In the genomic region with DNA sequence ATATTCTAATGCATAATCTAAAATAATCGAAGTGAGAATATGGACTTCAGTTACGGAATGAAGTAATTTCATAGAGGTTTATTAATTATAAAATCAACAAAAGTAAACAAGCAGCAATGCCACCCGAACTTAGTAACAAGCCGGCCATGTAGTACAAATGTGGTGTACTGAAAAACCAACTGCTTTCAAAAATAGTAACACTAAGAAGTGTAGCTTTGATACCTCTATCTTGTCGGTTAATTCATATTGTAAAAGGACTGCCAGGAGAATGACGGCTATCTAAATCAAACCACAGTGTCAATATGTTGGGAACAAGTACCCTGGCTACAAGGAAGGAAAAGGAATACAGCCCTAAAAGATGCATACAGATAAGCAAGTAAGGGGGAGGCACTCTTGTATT, we compare ENCODE assay signal across 17 cellular contexts.
"Had no signal": no experiment of that assay in that cellular context is flagged by ENCODE, and none has a peak within 500 bp of the region (broad histone marks: within the 10 kb centered on the region; RNA-seq: fewer than 3 reads in every experiment).

No MANE protein-coding gene starts in this region.

- H3K9me3 ChIP-seq: body of pancreas, left lung, mucosa of descending colon, pancreas, SK-N-SH, upper lobe of right lung had no signal

- H3K27ac Mint-ChIP-seq: activated CD4-positive, alpha-beta T cell treated with anti-CD3 and anti-CD28 coated beads, Interleukin-2, amount 10 ng/mL, durations not matched to agents 24 days and 14 days; activated naive CD8-positive, alpha-beta T cell treated with anti-CD3 and anti-CD28 coated beads, Interleukin-2, amount 10 ng/mL, durations not matched to agents 7 days and 5 days; activated T-helper 1 cell treated with anti-CD3 and anti-CD28 coated beads, Interleukin-12 subunit alpha, Interleukin-12 subunit beta, Interleukin-2, Interleukin-4 antibody, amounts not matched to agents 30 ng/mL and 10 ng/mL and 1 ng/mL, durations not matched to agents 14 hours and 24 hours and 36 hours had no signal

- H3K4me3 Mint-ChIP-seq: activated CD4-positive, alpha-beta T cell treated with anti-CD3 and anti-CD28 coated beads, Interleukin-2, amount 10 ng/mL, durations not matched to agents 24 days and 14 days; activated naive CD8-positive, alpha-beta T cell treated with anti-CD3 and anti-CD28 coated beads, Interleukin-2, amount 10 ng/mL, durations not matched to agents 7 days and 5 days; activated T-helper 1 cell treated with anti-CD3 and anti-CD28 coated beads, Interleukin-12 subunit alpha, Interleukin-12 subunit beta, Interleukin-2, Interleukin-4 antibody, amounts not matched to agents 30 ng/mL and 10 ng/mL and 1 ng/mL, durations not matched to agents 14 hours and 24 hours and 36 hours; naive B cell had no signal

- H3K4me1 Mint-ChIP-seq: activated naive CD8-positive, alpha-beta T cell treated with anti-CD3 and anti-CD28 coated beads, Interleukin-2, amount 10 ng/mL, durations not matched to agents 7 days and 5 days had no signal

- DNase-seq: activated CD4-positive, alpha-beta T cell treated with anti-CD3 and anti-CD28 coated beads, Interleukin-2, amount 10 ng/mL, durations not matched to agents 24 days and 14 days; activated CD8-positive, alpha-beta memory T cell treated with anti-CD3 and anti-CD28 coated beads, Interleukin-2, amount 50 U/mL, for 4 hours; activated naive CD4-positive, alpha-beta T cell; activated naive CD8-positive, alpha-beta T cell treated with anti-CD3 and anti-CD28 coated beads, Interleukin-2, amount 10 ng/mL, durations not matched to agents 7 days and 5 days; body of pancreas; dorsolateral prefrontal cortex; foreskin melanocyte; kidney; left lung; mucosa of descending colon; naive B cell; pancreas; SK-N-SH; stimulated activated CD4-positive, alpha-beta T cell treated with anti-CD3 and anti-CD28 coated beads, Interleukin-2, amount 100 ng/mL, for 24 hours; upper lobe of right lung had no signal

- H3K4me3 ChIP-seq: body of pancreas, dorsolateral prefrontal cortex, left lung, mucosa of descending colon, pancreas, upper lobe of right lung had no signal

- ATAC-seq: body of pancreas, mucosa of descending colon, pancreas, upper lobe of right lung had no signal

- H3K27me3 Mint-ChIP-seq: activated CD4-positive, alpha-beta T cell treated with anti-CD3 and anti-CD28 coated beads, Interleukin-2, amount 10 ng/mL, durations not matched to agents 24 days and 14 days; activated naive CD8-positive, alpha-beta T cell treated with anti-CD3 and anti-CD28 coated beads, Interleukin-2, amount 10 ng/mL, durations not matched to agents 7 days and 5 days; naive B cell had no signal

- H3K9me3 Mint-ChIP-seq: activated CD4-positive, alpha-beta T cell treated with anti-CD3 and anti-CD28 coated beads, Interleukin-2, amount 10 ng/mL, durations not matched to agents 24 days and 14 days; activated naive CD8-positive, alpha-beta T cell treated with anti-CD3 and anti-CD28 coated beads, Interleukin-2, amount 10 ng/mL, durations not matched to agents 7 days and 5 days; activated T-helper 1 cell treated with anti-CD3 and anti-CD28 coated beads, Interleukin-12 subunit alpha, Interleukin-12 subunit beta, Interleukin-2, Interleukin-4 antibody, amounts not matched to agents 30 ng/mL and 10 ng/mL and 1 ng/mL, durations not matched to agents 14 hours and 24 hours and 36 hours; naive B cell had no signal

- H3K27me3 ChIP-seq: body of pancreas, dorsolateral prefrontal cortex, left lung, pancreas, upper lobe of right lung had no signal

- FAIRE-seq: colon, kidney, pancreas had no signal

- H3K27ac ChIP-seq: body of pancreas, left lung, pancreas, upper lobe of right lung had no signal

- H3K4me1 ChIP-seq: body of pancreas, left lung, pancreas, upper lobe of right lung had no signal
